In the genomic region with DNA sequence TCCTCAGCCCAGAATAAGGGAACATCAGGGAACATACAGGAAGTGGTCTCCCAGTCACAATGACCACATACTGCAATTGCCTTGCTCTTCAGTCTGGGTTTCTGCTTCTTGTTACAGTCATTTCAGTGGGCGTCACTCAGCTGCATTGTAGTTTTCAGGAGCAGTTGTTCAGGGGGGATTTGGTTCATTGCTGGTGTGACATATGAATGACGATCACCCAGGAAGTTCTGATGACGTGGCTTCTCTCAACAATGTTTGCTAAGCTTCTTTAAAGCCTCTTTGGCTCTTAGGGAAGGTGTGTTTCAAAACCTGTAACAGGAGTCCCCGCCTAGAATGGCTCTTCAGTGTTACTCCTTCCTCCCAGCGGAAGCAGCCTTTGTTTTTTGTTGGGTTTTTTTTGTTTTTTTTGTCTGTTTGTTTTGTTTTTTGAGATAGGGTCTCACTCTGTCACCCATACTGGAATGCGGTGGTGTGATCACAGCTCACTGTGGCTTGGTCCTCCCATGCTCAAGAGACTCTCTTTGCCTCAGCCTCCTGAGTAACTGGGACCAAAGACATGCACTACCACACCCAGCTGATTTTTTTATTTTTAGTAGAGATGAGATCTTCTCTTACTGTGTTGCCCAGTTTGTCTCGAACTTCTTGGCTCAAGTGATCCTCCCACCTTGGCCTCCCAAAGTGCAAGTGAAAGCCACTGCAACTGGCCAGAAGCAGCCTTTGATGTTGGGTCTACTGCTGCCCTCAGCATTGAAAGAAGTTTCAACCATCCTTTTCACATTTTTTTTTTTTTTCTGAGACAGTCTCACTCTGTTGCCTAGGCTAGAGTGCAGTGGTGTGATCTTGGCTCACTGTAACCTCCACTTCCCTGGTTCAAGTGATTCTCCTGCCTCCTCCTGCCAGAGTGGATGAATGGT, we compare ENCODE assay signal across 18 cellular contexts. TPM values are rescaled to one million over a fixed set of nuclear protein-coding genes. Genes with fewer than 3 reads are reported as not detected.
DNase-seq lines count a peak whose midpoint lies in the region; ATAC-seq and TF ChIP-seq lines count a peak whose summit lies in the region.
"Had no signal": no experiment of that assay in that cellular context is flagged by ENCODE, and none has a peak within 500 bp of the region (broad histone marks: within the 10 kb centered on the region; RNA-seq: fewer than 3 reads in every experiment).

No MANE protein-coding gene starts in this region.

- H2AK5ac ChIP-seq in neuronal stem cell (ENCODE audit: low read depth, low read length) = no peak overlapping the region

- no peak overlapping the region for H4K8ac ChIP-seq in neuronal stem cell (ENCODE audit: low read depth, low read length)

- in situ Hi-C loops in transverse colon (cut with MboI; ENCODE audit: low pct_ligation_motif_present in 1 of 4, low pct_unique_long_range_greater_than_20kb in 1 of 4, low sequenced_read_pairs in 3 of 4) = no loop called here

- no peak overlapping the region for H2AFZ ChIP-seq in neuronal stem cell (ENCODE audit: low read length)
- no peak overlapping the region for H2AFZ ChIP-seq in neural progenitor cell (replicated peaks)

- ATAC-seq in activated CD4-positive, alpha-beta T cell treated with anti-CD3 and anti-CD28 coated beads for 36 hours = peak; percentile 44
- peak; percentile 81 for ATAC-seq in esophagus mucosa
- ATAC-seq: activated naive CD4-positive, alpha-beta T cell treated with anti-CD3 and anti-CD28 coated beads, Interleukin-2, amount 50 U/mL, for 72 hours; effector memory CD8-positive, alpha-beta T cell; gastroesophageal sphincter; pancreas had no signal

- peaks cover 11% of the 10 kb centered on the region for H3K27me3 ChIP-seq in transverse colon
- H3K27me3 ChIP-seq in neuronal stem cell (ENCODE audit: control insufficient read depth in 3 of 3, insufficient read depth in 3 of 3, low read depth in 1 of 3, low read length in 3 of 3) = no peaks in the 10 kb centered on the region
- no peaks in the 10 kb centered on the region for H3K27me3 ChIP-seq in neural progenitor cell
- H3K27me3 ChIP-seq: pancreas had no signal

- no peaks in the 10 kb centered on the region for H3K79me1 ChIP-seq in neuronal stem cell (ENCODE audit: low read depth, low read length)

- no peaks in the 10 kb centered on the region for H4K20me1 ChIP-seq in neural progenitor cell (ENCODE audit: low read depth)

- CTCF ChIA-PET in activated CD4-positive, alpha-beta T cell treated with anti-CD3 and anti-CD28 coated beads for 36 hours (lab: Charles Lee) = interaction anchor here (1.3 kb wide), 1 partner anchor 55 kb away, joined by 3 read pairs; no protein-coding TSS in a partner anchor

- POLR2A ChIA-PET in activated CD4-positive, alpha-beta T cell treated with anti-CD3 and anti-CD28 coated beads for 36 hours (lab: Charles Lee) = interaction anchor here (0.7 kb wide), 1 partner anchor 120 kb away, joined by 9 read pairs; no protein-coding TSS in a partner anchor

- H3K4me2 ChIP-seq in neuronal stem cell (ENCODE audit: insufficient read depth, low read length, poor library complexity, severe bottlenecking) (no peak overlapping the region), neural progenitor cell (no peak overlapping the region)

- H3K18ac ChIP-seq in neuronal stem cell (ENCODE audit: low read length) = no peak overlapping the region

- no peak for TF ChIP-seq CTCF in transverse colon (IDR thresholded peaks at IDR 0.05)
- no peak for TF ChIP-seq CTCF in neural progenitor cell (IDR thresholded peaks at IDR 0.05)

- no peak overlapping the region for H2BK120ac ChIP-seq in neuronal stem cell (ENCODE audit: low read depth, low read length)

- H3K14ac ChIP-seq in neuronal stem cell (ENCODE audit: low read length) = no peak overlapping the region

- no peak for DNase-seq in activated CD4-positive, alpha-beta T cell treated with anti-CD3 and anti-CD28 coated beads for 36 hours
- no peak for DNase-seq in activated CD4-positive, alpha-beta T cell treated with anti-CD3 and anti-CD28 coated beads for 1 hour
- DNase-seq in NCI-H69 (lab: John Stamatoyannopoulos, UW) (peak; percentile 48), transverse colon (no peak), neuronal stem cell (ENCODE audit: low spot score) (no peak), neural progenitor cell (ENCODE audit: low spot score) (no peak)
- DNase-seq in T-helper 2 cell treated with Interferon-gamma antibody and Interleukin-4, amounts not matched to agents 5 μg/mL and 100 μg/mL, for 36 hours (ENCODE audit: low spot score) = no peak
- DNase-seq: activated B cell treated with CpG ODN at 0.5 μM for 24 hours; activated CD8-positive, alpha-beta memory T cell treated with anti-CD3 and anti-CD28 coated beads, Interleukin-2, amount 50 U/mL, for 4 hours; caudate nucleus; effector memory CD8-positive, alpha-beta T cell; NCI-H1694; NK-92 treated with Interleukin-12 subunit alpha and Interleukin-12 subunit beta, amount 100 ng/mL, for 24 hours; pancreas; substantia nigra had no signal

- H3K27ac ChIP-seq in transverse colon = no peak overlapping the region
- H3K27ac ChIP-seq in neuronal stem cell (replicated peaks; ENCODE audit: low read length) = no peak overlapping the region
- H3K27ac ChIP-seq in neural progenitor cell = no peak overlapping the region
- H3K27ac ChIP-seq: gastroesophageal sphincter, pancreas had no signal

- H3K36me3 ChIP-seq in transverse colon = no peaks in the 10 kb centered on the region
- no peaks in the 10 kb centered on the region for H3K36me3 ChIP-seq in neuronal stem cell (replicated peaks in 1 of 2; ENCODE audit: control insufficient read depth in 2 of 2, insufficient read depth in 2 of 2, low read length in 2 of 2)
- H3K36me3 ChIP-seq in neural progenitor cell = no peaks in the 10 kb centered on the region
- H3K36me3 ChIP-seq: gastroesophageal sphincter, pancreas had no signal

- no peaks in the 10 kb centered on the region for H3F3A ChIP-seq in neural progenitor cell (ENCODE audit: low read depth)

- H3K4me3 Mint-ChIP-seq in activated CD4-positive, alpha-beta T cell treated with anti-CD3 and anti-CD28 coated beads for 36 hours = no peak overlapping the region
- no peak overlapping the region for H3K4me3 Mint-ChIP-seq in neural progenitor cell
- no peak overlapping the region for H3K4me3 Mint-ChIP-seq in T-helper 2 cell treated with Interferon-gamma antibody and Interleukin-4, amounts not matched to agents 5 μg/mL and 100 μg/mL, for 36 hours
- H3K4me3 Mint-ChIP-seq: activated B cell treated with CpG ODN at 0.5 μM for 24 hours; effector memory CD8-positive, alpha-beta T cell had no signal

- H3K23ac ChIP-seq in neuronal stem cell (ENCODE audit: low read depth, low read length, poor library complexity) = no peak overlapping the region

- no peak overlapping the region for H2BK15ac ChIP-seq in neuronal stem cell (ENCODE audit: low read length)

- H3K9ac ChIP-seq in neuronal stem cell (ENCODE audit: low read depth, low read length, poor library complexity) = no peak overlapping the region
- H3K9ac ChIP-seq in neural progenitor cell = no peak overlapping the region

- H2BK12ac ChIP-seq in neuronal stem cell (ENCODE audit: low read length) = no peak overlapping the region

- no peaks in the 10 kb centered on the region for H3K9me3 Mint-ChIP-seq in activated CD4-positive, alpha-beta T cell treated with anti-CD3 and anti-CD28 coated beads for 36 hours (ENCODE audit: low read depth)
- no peaks in the 10 kb centered on the region for H3K9me3 Mint-ChIP-seq in neural progenitor cell
- no peaks in the 10 kb centered on the region for H3K9me3 Mint-ChIP-seq in T-helper 2 cell treated with Interferon-gamma antibody and Interleukin-4, amounts not matched to agents 5 μg/mL and 100 μg/mL, for 36 hours
- H3K9me3 Mint-ChIP-seq: activated B cell treated with CpG ODN at 0.5 μM for 24 hours; activated naive CD4-positive, alpha-beta T cell treated with anti-CD3 and anti-CD28 coated beads, Interleukin-2, amount 50 U/mL, for 72 hours; effector memory CD8-positive, alpha-beta T cell had no signal

- intact Hi-C loops in activated CD4-positive, alpha-beta T cell treated with anti-CD3 and anti-CD28 coated beads for 36 hours (cut with DNase I, micrococcal nuclease) = no loop called here
- intact Hi-C loops in transverse colon (cut with DNase I; ENCODE audit: low total_unique reads) = no loop called here

- 57 to 77% methylated on average over 4 to 7 of the region's 7 CpGs for WGBS in transverse colon (ENCODE audit: low coverage in 1 of 2), 2 donors
- no CpG with 5 or more reads among the region's 7 CpGs for WGBS in neuronal stem cell (ENCODE audit: extremely low coverage in 2 of 2, insufficient read length in 2 of 2, insufficient replicate concordance in 1 of 2), 2 donors

- no peak overlapping the region for H4K91ac ChIP-seq in neuronal stem cell (ENCODE audit: low read depth, low read length, poor library complexity)

- H3K9me3 ChIP-seq in transverse colon = no peaks in the 10 kb centered on the region
- H3K9me3 ChIP-seq in neuronal stem cell (replicated peaks in 1 of 2; ENCODE audit: control insufficient read depth in 2 of 2, insufficient read depth in 1 of 2, low read depth in 1 of 2, low read length in 2 of 2) = no peaks in the 10 kb centered on the region
- H3K9me3 ChIP-seq in neural progenitor cell (ENCODE audit: low read depth) = no peaks in the 10 kb centered on the region
- H3K9me3 ChIP-seq: gastroesophageal sphincter, pancreas had no signal

- H3K4me1 ChIP-seq in transverse colon = no peaks in the 10 kb centered on the region
- H3K4me1 ChIP-seq in neuronal stem cell (ENCODE audit: control insufficient read depth in 2 of 2, insufficient read depth in 1 of 2, low read depth in 1 of 2, low read length in 2 of 2) = peaks cover 0 to 1% of the 10 kb centered on the region in 2 donors
- H3K4me1 ChIP-seq in neural progenitor cell = no peaks in the 10 kb centered on the region
- H3K4me1 ChIP-seq: gastroesophageal sphincter, pancreas had no signal

- TF ChIP-seq EP300 in transverse colon (IDR thresholded peaks at IDR 0.05; ENCODE audit: low read depth) = no peak

- H3K79me2 ChIP-seq in neural progenitor cell (ENCODE audit: low read depth) = no peaks in the 10 kb centered on the region

- H3K4me1 Mint-ChIP-seq in activated CD4-positive, alpha-beta T cell treated with anti-CD3 and anti-CD28 coated beads for 36 hours = no peaks in the 10 kb centered on the region
- H3K4me1 Mint-ChIP-seq in neural progenitor cell = no peaks in the 10 kb centered on the region
- peaks cover 3% of the 10 kb centered on the region for H3K4me1 Mint-ChIP-seq in T-helper 2 cell treated with Interferon-gamma antibody and Interleukin-4, amounts not matched to agents 5 μg/mL and 100 μg/mL, for 36 hours (ENCODE audit: low read depth)
- H3K4me1 Mint-ChIP-seq: activated B cell treated with CpG ODN at 0.5 μM for 24 hours had no signal

- no peak overlapping the region for H3K27ac Mint-ChIP-seq in activated CD4-positive, alpha-beta T cell treated with anti-CD3 and anti-CD28 coated beads for 36 hours
- H3K27ac Mint-ChIP-seq in neural progenitor cell = no peak overlapping the region
- no peak overlapping the region for H3K27ac Mint-ChIP-seq in T-helper 2 cell treated with Interferon-gamma antibody and Interleukin-4, amounts not matched to agents 5 μg/mL and 100 μg/mL, for 36 hours
- H3K27ac Mint-ChIP-seq: activated B cell treated with CpG ODN at 0.5 μM for 24 hours; activated naive CD4-positive, alpha-beta T cell treated with anti-CD3 and anti-CD28 coated beads, Interleukin-2, amount 50 U/mL, for 72 hours; effector memory CD8-positive, alpha-beta T cell had no signal

- no peak for TF ChIP-seq POLR2A in transverse colon (IDR thresholded peaks at IDR 0.05)

- peaks cover 7% of the 10 kb centered on the region for H3K27me3 Mint-ChIP-seq in activated CD4-positive, alpha-beta T cell treated with anti-CD3 and anti-CD28 coated beads for 36 hours
- H3K27me3 Mint-ChIP-seq in neural progenitor cell (ENCODE audit: insufficient read depth, low read depth) = peaks cover 6% of the 10 kb centered on the region
- peaks cover 12% of the 10 kb centered on the region for H3K27me3 Mint-ChIP-seq in T-helper 2 cell treated with Interferon-gamma antibody and Interleukin-4, amounts not matched to agents 5 μg/mL and 100 μg/mL, for 36 hours (ENCODE audit: low read depth)

- H3K4me3 ChIP-seq in transverse colon (no peak overlapping the region), neuronal stem cell (ENCODE audit: low read length in 2 of 2) (no peak overlapping the region), neural progenitor cell (no peak overlapping the region)
- H3K4me3 ChIP-seq: gastroesophageal sphincter, pancreas had no signal

- no peak overlapping the region for H3K4ac ChIP-seq in neuronal stem cell (ENCODE audit: low read length)

- no peak overlapping the region for H2BK5ac ChIP-seq in neuronal stem cell (ENCODE audit: low read length)

- no peaks in the 10 kb centered on the region for H3K36me3 Mint-ChIP-seq in activated CD4-positive, alpha-beta T cell treated with anti-CD3 and anti-CD28 coated beads for 36 hours (ENCODE audit: low read depth)
- no peaks in the 10 kb centered on the region for H3K36me3 Mint-ChIP-seq in neural progenitor cell
- no peaks in the 10 kb centered on the region for H3K36me3 Mint-ChIP-seq in T-helper 2 cell treated with Interferon-gamma antibody and Interleukin-4, amounts not matched to agents 5 μg/mL and 100 μg/mL, for 36 hours (ENCODE audit: low read depth)
- H3K36me3 Mint-ChIP-seq: activated naive CD4-positive, alpha-beta T cell treated with anti-CD3 and anti-CD28 coated beads, Interleukin-2, amount 50 U/mL, for 72 hours had no signal

RNA-seq across cellular contexts. Expression of gene SCEL, which starts 1.4 kb away (rescaled TPM):
- not detected for total RNA-seq in activated CD4-positive, alpha-beta T cell treated with anti-CD3 and anti-CD28 coated beads for 36 hours
- 251 TPM for total RNA-seq in esophagus mucosa
- under 1 TPM in 2 of 4 donors, not detected in 2; 0.32 to 0.96 TPM for total RNA-seq in transverse colon
- polyA plus RNA-seq in neuronal stem cell (2013, experiment 1 of 2) = not detected
- polyA plus RNA-seq in neuronal stem cell (2013, experiment 2 of 2) = not detected
- not detected in 2 replicates for total RNA-seq in neural progenitor cell (ENCODE audit: low replicate concordance)
- total RNA-seq: activated B cell treated with CpG ODN at 0.5 μM for 24 hours; activated naive CD4-positive, alpha-beta T cell treated with anti-CD3 and anti-CD28 coated beads, Interleukin-2, amount 50 U/mL, for 72 hours had no signal

Comparison
In these comparisons a context has a peak if more than half of its experiments do, and no peak if none do; other contexts are left out.
1. RNA of gene SCEL, which starts 1.4 kb away (total RNA-seq): 251 TPM in esophagus mucosa (single experiment); 0.32 to 0.96 TPM in transverse colon, not detected in activated CD4-positive, alpha-beta T cell treated with anti-CD3 and anti-CD28 coated beads for 36 hours and not detected in neural progenitor cell; every median in the first group is over 100 times any median in the second.